ENCODE assay signal across 15 cellular contexts in genomic region chr3:111277226-111277625, GRCh38.
A peak's percentile ranks its signal among the peaks of the same experiment; 100 is the strongest.
DNase-seq lines count a peak whose midpoint lies in the region; ATAC-seq and TF ChIP-seq lines count a peak whose summit lies in the region.
"Had no signal": no experiment of that assay in that cellular context is flagged by ENCODE, and none has a peak within 500 bp of the region (broad histone marks: within the 10 kb centered on the region; RNA-seq: fewer than 3 reads in every experiment).

No MANE protein-coding gene starts in this region.

- peak; percentile 20 for DNase-seq in mammary epithelial cell
- DNase-seq in MCF 10A (ENCODE audit: unreplicated experiment): no peak
- DNase-seq in adipocyte (ENCODE audit: low read depth): peak; percentile 83
- DNase-seq in iPS-NIHi11 (ENCODE audit: low spot score): peak; percentile 19
- DNase-seq in DMS79 (lab: John Stamatoyannopoulos, UW): no peak
- DNase-seq in naive thymus-derived CD8-positive, alpha-beta T cell: no peak
- DNase-seq: activated gamma-delta T cell treated with Interleukin-2 at 50 U/mL for 16 hours; effector CD4-positive, alpha-beta T cell; left colon; NCI-H1417 treated with DMSO at 0.1 percent for 48 hours; spleen had no signal

- in situ Hi-C loops in mammary epithelial cell (cut with MboI; ENCODE audit: low sequenced_read_pairs in 2 of 2): no loop called here

- no peaks in the 10 kb centered on the region for H4K20me1 ChIP-seq in mammary epithelial cell (ENCODE audit: insufficient read depth, low read length)
- H4K20me1 ChIP-seq: BLaER1 had no signal

- H3K27ac ChIP-seq in mammary epithelial cell (ENCODE audit: insufficient read depth, low read depth, low read length): no peak overlapping the region
- H3K27ac ChIP-seq: BLaER1, spleen had no signal

- intact Hi-C loops in mammary epithelial cell (cut with micrococcal nuclease) (loop anchor here (5.0 kb wide), 1 partner anchor 60 kb away; no protein-coding TSS in a partner anchor), MCF 10A (cut with micrococcal nuclease) (no loop called here)

- no peaks in the 10 kb centered on the region for H3K4me1 Mint-ChIP-seq in MCF 10A (ENCODE audit: insufficient read depth, unreplicated experiment)
- H3K4me1 Mint-ChIP-seq in naive thymus-derived CD8-positive, alpha-beta T cell: peaks cover 8 to 25% (median 17%) of the 10 kb centered on the region in 4 donors

- H3K27me3 Mint-ChIP-seq in MCF 10A (ENCODE audit: insufficient read depth, unreplicated experiment): no peaks in the 10 kb centered on the region
- H3K27me3 Mint-ChIP-seq in naive thymus-derived CD8-positive, alpha-beta T cell: no peaks in the 10 kb centered on the region

- no peaks in the 10 kb centered on the region for H3K36me3 Mint-ChIP-seq in MCF 10A (ENCODE audit: insufficient read depth, unreplicated experiment)
- H3K36me3 Mint-ChIP-seq in naive thymus-derived CD8-positive, alpha-beta T cell: no peaks in the 10 kb centered on the region

- no peaks in the 10 kb centered on the region for H3K79me2 ChIP-seq in mammary epithelial cell (ENCODE audit: insufficient read depth, low read length)

- BruUV-seq in mammary epithelial cell (replicated peaks; lab: Mats Ljungman, UMichigan) (no TSS peak), MCF 10A (replicated peaks; lab: Mats Ljungman, UMichigan) (no TSS peak)

- H2AFZ ChIP-seq in mammary epithelial cell (ENCODE audit: low read depth, low read length): no peak overlapping the region

- H3K4me3 Mint-ChIP-seq in MCF 10A (ENCODE audit: unreplicated experiment): no peak overlapping the region
- peak overlapping the region in 1 of 10 donors; percentile 11 for H3K4me3 Mint-ChIP-seq in naive thymus-derived CD8-positive, alpha-beta T cell

- no peak overlapping the region for H3K27ac Mint-ChIP-seq in MCF 10A (ENCODE audit: low read depth, unreplicated experiment)
- H3K27ac Mint-ChIP-seq in naive thymus-derived CD8-positive, alpha-beta T cell: peak overlapping the region in 5 of 10 donors; percentile 5 to 51 (median 28)

- H3K36me3 ChIP-seq in mammary epithelial cell (ENCODE audit: insufficient read depth, low read length) (no peaks in the 10 kb centered on the region), adipocyte (ENCODE audit: control insufficient read depth, insufficient read depth, low read length, severe bottlenecking) (no peaks in the 10 kb centered on the region)
- H3K36me3 ChIP-seq: BLaER1, spleen had no signal

- H3K4me2 ChIP-seq in mammary epithelial cell (ENCODE audit: insufficient read depth, low read depth, low read length): no peak overlapping the region
- H3K4me2 ChIP-seq: BLaER1 had no signal

- POLR2A ChIA-PET in MCF 10A (lab: Yijun Ruan, JAX): interaction anchor here (0.5 kb wide), 1 partner anchor 242 kb away, joined by 3 read pairs; no protein-coding TSS in a partner anchor
- POLR2A ChIA-PET in naive thymus-derived CD8-positive, alpha-beta T cell (lab: Charles Lee): interaction anchor here (0.6 kb wide), 1 partner anchor 23 kb away, joined by 3 read pairs; no protein-coding TSS in a partner anchor

- CTCF ChIA-PET in mammary epithelial cell (lab: Charles Lee; ENCODE audit: low non-redundant PET) (interaction anchor here (0.9 kb wide), 1 partner anchor 9 kb away, joined by 3 read pairs; no protein-coding TSS in a partner anchor), MCF 10A (lab: Yijun Ruan, JAX) (no interaction called here)

- WGBS in mammary epithelial cell (ENCODE audit: low coverage, missing lambda C conversion rate): 12% methylated on average over 4 of the region's 4 CpGs

- H3K4me1 ChIP-seq in mammary epithelial cell (ENCODE audit: insufficient read depth, low read length) (no peaks in the 10 kb centered on the region), adipocyte (ENCODE audit: control insufficient read depth, insufficient read depth, low read length) (no peaks in the 10 kb centered on the region)
- H3K4me1 ChIP-seq: BLaER1, spleen had no signal

- H3K9ac ChIP-seq in mammary epithelial cell (ENCODE audit: insufficient read depth, low read length): no peak overlapping the region
- no peak overlapping the region for H3K9ac ChIP-seq in adipocyte (ENCODE audit: low read length)
- H3K9ac ChIP-seq: BLaER1 had no signal

- dilution Hi-C loops in mammary epithelial cell (cut with HindIII; ENCODE audit: low sequenced_read_pairs): no loop called here

- TF ChIP-seq CTCF in mammary epithelial cell (conservative IDR thresholded peaks at IDR 0.05 in 1 of 2, IDR thresholded peaks at IDR 0.05 in 1 of 2; ENCODE audit: extremely low read depth in 1 of 2, insufficient read depth in 1 of 2, low read depth in 1 of 2, low read length in 2 of 2) (peak in 1 of 2 donors; percentile 20), MCF 10A (IDR thresholded peaks at IDR 0.05; ENCODE audit: unreplicated experiment) (no peak)

- H3K9me3 Mint-ChIP-seq in MCF 10A (ENCODE audit: unreplicated experiment): no peaks in the 10 kb centered on the region
- no peaks in the 10 kb centered on the region for H3K9me3 Mint-ChIP-seq in naive thymus-derived CD8-positive, alpha-beta T cell

- H3K27me3 ChIP-seq in mammary epithelial cell (ENCODE audit: insufficient read depth, low read length) (peaks cover 4% of the 10 kb centered on the region), adipocyte (replicated peaks; ENCODE audit: control insufficient read depth, insufficient read depth, low read length) (no peaks in the 10 kb centered on the region)
- H3K27me3 ChIP-seq: BLaER1, spleen had no signal

- H3K9me3 ChIP-seq in mammary epithelial cell (replicated peaks; ENCODE audit: insufficient read depth, low read length) (no peaks in the 10 kb centered on the region), adipocyte (ENCODE audit: control insufficient read depth, low read length) (no peaks in the 10 kb centered on the region)
- H3K9me3 ChIP-seq: BLaER1, spleen had no signal

- H3K4me3 ChIP-seq in mammary epithelial cell (replicated peaks in 1 of 3; ENCODE audit: insufficient read depth in 1 of 3, low read depth in 2 of 3, low read length in 3 of 3) (no peak overlapping the region), adipocyte (ENCODE audit: low read length) (no peak overlapping the region)
- H3K4me3 ChIP-seq: BLaER1, spleen had no signal

- ATAC-seq in GM18867 (IDR thresholded peaks at IDR 0.05; ENCODE audit: unreplicated experiment) (no peak), HG03354 (IDR thresholded peaks at IDR 0.05; ENCODE audit: poor library complexity, severe bottlenecking, unreplicated experiment) (no peak)
- ATAC-seq in naive thymus-derived CD8-positive, alpha-beta T cell: no peak
- ATAC-seq: activated CD4-positive, CD25-positive, alpha-beta regulatory T cell treated with anti-CD3 and anti-CD28 coated beads, Interleukin-2, amount 50 U/mL, for 24 hours; left colon had no signal

Comparison
In these comparisons a context has a peak if more than half of its experiments do, and no peak if none do; other contexts are left out.
1. DNase-seq: peak in mammary epithelial cell (single experiment), adipocyte (single experiment) and iPS-NIHi11 (single experiment); none in MCF 10A (single experiment), DMS79 (single experiment) and naive thymus-derived CD8-positive, alpha-beta T cell (0 of 10).